ENCODE assay signal across 8 cellular contexts in genomic region chr1:95041491-95042165, GRCh38. TPM values are rescaled to one million over a fixed set of nuclear protein-coding genes. Genes with fewer than 3 reads are reported as not detected.
DNase-seq lines count a peak whose midpoint lies in the region; ATAC-seq and TF ChIP-seq lines count a peak whose summit lies in the region.

No MANE protein-coding gene starts in this region.

- H3K9me3 ChIP-seq in OCI-LY7 (ENCODE audit: low read length) = no peaks in the 10 kb centered on the region
- H3K9me3 ChIP-seq in aorta (ENCODE audit: control insufficient read depth, low read length) = no peaks in the 10 kb centered on the region

- H3K4me1 ChIP-seq in OCI-LY7 (ENCODE audit: insufficient read depth, low read length, poor library complexity, severe bottlenecking) (no peaks in the 10 kb centered on the region), aorta (ENCODE audit: control insufficient read depth in 1 of 2, insufficient read depth in 2 of 2, low read length in 2 of 2) (peaks cover 0 to 1% of the 10 kb centered on the region in 2 donors)

- no peak overlapping the region for H3K27ac ChIP-seq in OCI-LY7 (ENCODE audit: low read depth, low read length, poor library complexity, severe bottlenecking)
- H3K27ac ChIP-seq in aorta (ENCODE audit: low read depth in 1 of 2, low read length in 2 of 2) = no peak overlapping the region

- intact Hi-C loops in activated naive CD4-positive, alpha-beta T cell treated with anti-CD3 and anti-CD28 coated beads for 36 hours (cut with micrococcal nuclease) = loop anchor here (2.0 to 5.0 kb wide), 3 partner anchors 74 to 561 kb away; no protein-coding TSS in a partner anchor
- intact Hi-C loops in OCI-LY7 (cut with micrococcal nuclease; ENCODE audit: unreplicated experiment) = no loop called here
- intact Hi-C loops in aorta (cut with DNase I) = loop anchor here (1.0 to 10.0 kb wide), 6 partner anchors 17 to 517 kb away; no protein-coding TSS in a partner anchor

- H3K9me2 ChIP-seq in OCI-LY7 (ENCODE audit: insufficient read depth, low read length) = no peaks in the 10 kb centered on the region

- ATAC-seq in memory B cell (ENCODE audit: low read depth) (peak; percentile 48), aorta (ENCODE audit: low FRiP score) (peak; percentile 91)
- ATAC-seq in effector memory CD8-positive, alpha-beta T cell (replicated peaks) = no peak

- no peak overlapping the region for H3K4me2 ChIP-seq in OCI-LY7 (ENCODE audit: low read length)

- no peak overlapping the region for H3K27ac Mint-ChIP-seq in activated naive CD4-positive, alpha-beta T cell treated with anti-CD3 and anti-CD28 coated beads for 36 hours
- H3K27ac Mint-ChIP-seq in memory B cell = no peak overlapping the region
- no peak overlapping the region for H3K27ac Mint-ChIP-seq in effector memory CD8-positive, alpha-beta T cell

- WGBS in aorta, 2 donors = 8 to 11% methylated on average over 2 of the region's 2 CpGs

- H2AFZ ChIP-seq in OCI-LY7 (ENCODE audit: low read length) = no peak overlapping the region

- H3K9me3 Mint-ChIP-seq in activated naive CD4-positive, alpha-beta T cell treated with anti-CD3 and anti-CD28 coated beads for 36 hours = no peaks in the 10 kb centered on the region
- H3K9me3 Mint-ChIP-seq in memory B cell = no peaks in the 10 kb centered on the region
- no peaks in the 10 kb centered on the region for H3K9me3 Mint-ChIP-seq in effector memory CD8-positive, alpha-beta T cell

- no peaks in the 10 kb centered on the region for H3K36me3 Mint-ChIP-seq in activated naive CD4-positive, alpha-beta T cell treated with anti-CD3 and anti-CD28 coated beads for 36 hours (ENCODE audit: low read depth)
- peaks cover 4% of the 10 kb centered on the region for H3K36me3 Mint-ChIP-seq in memory B cell
- no peaks in the 10 kb centered on the region for H3K36me3 Mint-ChIP-seq in effector memory CD8-positive, alpha-beta T cell (ENCODE audit: insufficient read depth)

- H3K36me3 ChIP-seq in OCI-LY7 (ENCODE audit: insufficient read depth, low read length) (no peaks in the 10 kb centered on the region), aorta (ENCODE audit: control insufficient read depth in 1 of 2, insufficient read depth in 2 of 2, low read length in 1 of 2) (no peaks in the 10 kb centered on the region)

- no peak overlapping the region for H3K4me3 Mint-ChIP-seq in activated naive CD4-positive, alpha-beta T cell treated with anti-CD3 and anti-CD28 coated beads for 36 hours
- no peak overlapping the region for H3K4me3 Mint-ChIP-seq in memory B cell
- no peak overlapping the region for H3K4me3 Mint-ChIP-seq in effector memory CD8-positive, alpha-beta T cell

- H3K4me1 Mint-ChIP-seq in activated naive CD4-positive, alpha-beta T cell treated with anti-CD3 and anti-CD28 coated beads for 36 hours (ENCODE audit: low read depth) = no peaks in the 10 kb centered on the region
- no peaks in the 10 kb centered on the region for H3K4me1 Mint-ChIP-seq in memory B cell
- no peaks in the 10 kb centered on the region for H3K4me1 Mint-ChIP-seq in effector memory CD8-positive, alpha-beta T cell (ENCODE audit: low read depth in 2 of 2)

- peak; percentile 27 for DNase-seq in activated naive CD4-positive, alpha-beta T cell treated with anti-CD3 and anti-CD28 coated beads for 36 hours
- DNase-seq in activated naive CD4-positive, alpha-beta T cell treated with anti-CD3 and anti-CD28 coated beads, Interleukin-2, amount 50 U/mL, for 16 hours = no peak
- DNase-seq in HS-5 (ENCODE audit: low read depth) = peak; percentile 57
- DNase-seq in OCI-LY7 (ENCODE audit: low spot score) = peak; percentile 57
- DNase-seq in dermis blood vessel endothelial cell = peak; percentile 92
- no peak for DNase-seq in memory B cell (ENCODE audit: low spot score in 2 of 2)
- peak in 1 of 2 donors; percentile 56 for DNase-seq in aorta
- DNase-seq in effector memory CD8-positive, alpha-beta T cell = no peak

- no peaks in the 10 kb centered on the region for H3K27me3 Mint-ChIP-seq in activated naive CD4-positive, alpha-beta T cell treated with anti-CD3 and anti-CD28 coated beads for 36 hours (ENCODE audit: low read depth)
- no peaks in the 10 kb centered on the region for H3K27me3 Mint-ChIP-seq in memory B cell
- no peaks in the 10 kb centered on the region for H3K27me3 Mint-ChIP-seq in effector memory CD8-positive, alpha-beta T cell

- H3K4me3 ChIP-seq in OCI-LY7 (ENCODE audit: low read depth, low read length, poor library complexity, severe bottlenecking) (no peak overlapping the region), aorta (ENCODE audit: low read length in 2 of 2) (no peak overlapping the region)

- BruUV-seq in OCI-LY7 (replicated peaks; lab: Mats Ljungman, UMichigan) = no TSS peak

- no peaks in the 10 kb centered on the region for H3K79me2 ChIP-seq in OCI-LY7 (ENCODE audit: insufficient read depth, low read depth, low read length)

- H4K20me1 ChIP-seq in OCI-LY7 (ENCODE audit: insufficient read depth, low read length) = no peaks in the 10 kb centered on the region

- TF ChIP-seq CTCF in OCI-LY7 (conservative IDR thresholded peaks at IDR 0.05; ENCODE audit: low read length) = peak; percentile 78

- POLR2A ChIA-PET in OCI-LY7 (lab: Charles Lee) = interaction anchor here (0.6 to 0.7 kb wide), 2 partner anchors 81 to 198 kb away, joined by 3 read pairs; no protein-coding TSS in a partner anchor

- no peaks in the 10 kb centered on the region for H3K27me3 ChIP-seq in aorta (ENCODE audit: control insufficient read depth in 1 of 2, insufficient read depth in 2 of 2, low read length in 1 of 2)

- CTCF ChIA-PET in activated naive CD4-positive, alpha-beta T cell treated with anti-CD3 and anti-CD28 coated beads for 36 hours (lab: Charles Lee) = interaction anchor here (0.5 to 3.0 kb wide), 5 partner anchors 76 to 191 kb away, joined by 3 to 54 read pairs (median 3); no protein-coding TSS in a partner anchor
- CTCF ChIA-PET in OCI-LY7 (lab: Charles Lee; ENCODE audit: unreplicated experiment) = interaction anchor here (0.6 to 1.4 kb wide), 2 partner anchors 84 to 188 kb away, joined by 4 to 9 read pairs; no protein-coding TSS in a partner anchor

RNA-seq across cellular contexts. Expression of gene ALG14, which starts 31.1 kb away (rescaled TPM):
- total RNA-seq in activated naive CD4-positive, alpha-beta T cell treated with anti-CD3 and anti-CD28 coated beads for 36 hours = 1 to 10 TPM; 4.1 to 6.2 TPM
- total RNA-seq in OCI-LY7 (2014; rRNA removed; shearing (Covaris generic)) = 1.6 and 5.2 TPM in 2 replicates
- total RNA-seq in OCI-LY7 (2022) (4.9 and 8.3 TPM in 2 replicates), dermis blood vessel endothelial cell (1.0 and 2.2 TPM in 2 replicates), aorta (1 to 10 TPM; 2.8 to 3.2 TPM)
- under 1 TPM; 0.50 to 0.79 TPM for polyA plus RNA-seq in aorta

Comparison
In these comparisons a context has a peak if more than half of its experiments do, and no peak if none do; other contexts are left out.
1. DNase-seq: peak in activated naive CD4-positive, alpha-beta T cell treated with anti-CD3 and anti-CD28 coated beads for 36 hours (single experiment), HS-5 (single experiment), OCI-LY7 (single experiment) and dermis blood vessel endothelial cell (single experiment); none in activated naive CD4-positive, alpha-beta T cell treated with anti-CD3 and anti-CD28 coated beads, Interleukin-2, amount 50 U/mL, for 16 hours (single experiment), memory B cell (0 of 2) and effector memory CD8-positive, alpha-beta T cell (0 of 3).